In genomic region chr5:165232629-165233028, GRCh38 we compare ENCODE assay signal across 22 cellular contexts.
DNase-seq lines count a peak whose midpoint lies in the region; FAIRE-seq and TF ChIP-seq lines count a peak whose summit lies in the region.
"Had no signal": no experiment of that assay in that cellular context is flagged by ENCODE, and none has a peak within 500 bp of the region (broad histone marks: within the 10 kb centered on the region; RNA-seq: fewer than 3 reads in every experiment).

No MANE protein-coding gene starts in this region.

- TF ChIP-seq RAD21 in H1 (IDR thresholded peaks at IDR 0.05 in 1 of 2, conservative IDR thresholded peaks at IDR 0.05 in 1 of 2; ENCODE audit: low read depth in 2 of 2, low read length in 2 of 2) = no peak

- H3K4me2 ChIP-seq in H9 (ENCODE audit: insufficient read depth, insufficient read length, low read length) = peak overlapping the region; percentile 19
- peak overlapping the region; percentile 34 to 47; a peak in 3 of 4 replicates for H3K4me2 ChIP-seq in H1 (ENCODE audit: insufficient read depth in 1 of 2, low read depth in 2 of 2, low read length in 2 of 2)
- H3K4me2 ChIP-seq in neuronal stem cell (ENCODE audit: insufficient read depth, low read length, poor library complexity, severe bottlenecking) = no peak overlapping the region

- no peak overlapping the region for H2BK12ac ChIP-seq in H9 (ENCODE audit: insufficient read length, low read depth, low read length)
- no peak overlapping the region for H2BK12ac ChIP-seq in H1 (ENCODE audit: low read depth, low read length)
- H2BK12ac ChIP-seq in neuronal stem cell (ENCODE audit: low read length) = no peak overlapping the region

- peak overlapping the region; percentile 54 to 99 (median 98); a peak in 6 of 7 replicates for H3K27ac Mint-ChIP-seq in H9
- H3K27ac Mint-ChIP-seq: CD4-positive, CD25-positive, alpha-beta regulatory T cell had no signal

- H3K36me3 Mint-ChIP-seq in H9 (ENCODE audit: insufficient read depth in 1 of 3, low read depth in 3 of 3) = peaks cover 13 to 26% (median 18%) of the 10 kb centered on the region in 3 experiments
- H3K36me3 Mint-ChIP-seq: CD4-positive, CD25-positive, alpha-beta regulatory T cell had no signal

- H3K14ac ChIP-seq in H9 (ENCODE audit: insufficient read depth, low read length) = no peak overlapping the region
- no peak overlapping the region for H3K14ac ChIP-seq in H1 (ENCODE audit: insufficient read length)
- no peak overlapping the region for H3K14ac ChIP-seq in neuronal stem cell (ENCODE audit: low read length)

- H3K4me3 ChIP-seq in H1 (ENCODE audit: extremely low read depth in 1 of 4, insufficient read depth in 2 of 4, low read depth in 3 of 4, low read length in 4 of 4) (peak overlapping the region in 1 of 4 experiments; percentile 37; a peak in 1 of 8 replicates), iPS DF 6.9 (ENCODE audit: low read length) (no peak overlapping the region), neuronal stem cell (ENCODE audit: low read length in 2 of 2) (no peak overlapping the region), prostate gland (no peak overlapping the region), A673 (ENCODE audit: low read depth, low read length, poor library complexity, severe bottlenecking) (no peak overlapping the region)

- no TSS peak for BruUV-seq in A673 (replicated peaks; lab: Mats Ljungman, UMichigan)

- H4K5ac ChIP-seq in H9 (ENCODE audit: insufficient read length, low read depth, low read length) (no peak overlapping the region), H1 (ENCODE audit: insufficient read length, low read depth, low read length) (peak overlapping the region; percentile 99)

- H3K79me2 ChIP-seq in H9 (ENCODE audit: insufficient read depth, low read length) = no peaks in the 10 kb centered on the region
- no peaks in the 10 kb centered on the region for H3K79me2 ChIP-seq in H1 (ENCODE audit: control insufficient read depth in 1 of 2, insufficient read depth in 2 of 2, low read length in 2 of 2)

- no peak overlapping the region for H3K23ac ChIP-seq in H9 (ENCODE audit: insufficient read length, low read depth, low read length)
- no peak overlapping the region for H3K23ac ChIP-seq in H1 (ENCODE audit: insufficient read length)
- no peak overlapping the region for H3K23ac ChIP-seq in neuronal stem cell (ENCODE audit: low read depth, low read length, poor library complexity)

- H3K9me3 Mint-ChIP-seq in H9 = peaks cover 15 to 29% of the 10 kb centered on the region in 2 experiments

- no peak for TF ChIP-seq POLR2A in H1 (IDR thresholded peaks at IDR 0.05; ENCODE audit: control extremely low read depth in 1 of 2, low read depth in 2 of 2, low read length in 2 of 2)
- no peak for TF ChIP-seq POLR2A in prostate gland (IDR thresholded peaks at IDR 0.05)

- H3K56ac ChIP-seq in H9 (ENCODE audit: insufficient read length, low read depth, low read length) (no peak overlapping the region), H1 (replicated peaks; ENCODE audit: insufficient read length, low read depth, low read length) (no peak overlapping the region)

- POLR2A ChIA-PET in H1 (lab: Charles Lee; ENCODE audit: partially characterized antibody) (no interaction called here), A673 (lab: Charles Lee; ENCODE audit: low non-redundant PET) (no interaction called here)

- CTCF ChIA-PET in H1 (lab: Charles Lee; ENCODE audit: partially characterized antibody) = interaction anchor here (1.1 to 1.3 kb wide), 3 partner anchors 13 to 225 kb away, joined by 3 to 5 read pairs (median 3); no protein-coding TSS in a partner anchor
- CTCF ChIA-PET in A673 (lab: Charles Lee) = no interaction called here

- FAIRE-seq in H1 (lab: Jason Lieb, UNC) = no peak
- FAIRE-seq: HepG2 had no signal

- H3K4me1 Mint-ChIP-seq in H9 = peaks cover 56% of the 10 kb centered on the region in 2 experiments

- H3K27me3 Mint-ChIP-seq in H9 (ENCODE audit: low read depth) = no peaks in the 10 kb centered on the region
- H3K27me3 Mint-ChIP-seq: CD4-positive, CD25-positive, alpha-beta regulatory T cell had no signal

- no peaks in the 10 kb centered on the region for H3K23me2 ChIP-seq in H9 (ENCODE audit: insufficient read length, low read depth, low read length, poor library complexity, severe bottlenecking)
- no peaks in the 10 kb centered on the region for H3K23me2 ChIP-seq in H1 (ENCODE audit: low read depth, low read length)

- H4K91ac ChIP-seq in H9 (ENCODE audit: insufficient read length, low read depth, low read length) (no peak overlapping the region), H1 (replicated peaks; ENCODE audit: insufficient read length, low read length) (no peak overlapping the region), neuronal stem cell (ENCODE audit: low read depth, low read length, poor library complexity) (no peak overlapping the region)

- peaks cover 2% of the 10 kb centered on the region; the same call in 1 of the 2 replicates for H3K4me1 ChIP-seq in H9 (ENCODE audit: insufficient read depth, low read length)
- H3K4me1 ChIP-seq in H1 (replicated peaks in 1 of 4; ENCODE audit: control insufficient read depth in 3 of 4, insufficient read depth in 4 of 4, low read length in 3 of 4) = peaks cover 0 to 18% (median 3%) of the 10 kb centered on the region in 4 experiments; a peak in 2 of 7 replicates
- H3K4me1 ChIP-seq in iPS DF 6.9 (ENCODE audit: control insufficient read depth, insufficient read depth, low read length) = peaks cover 3% of the 10 kb centered on the region; the same call in 1 of the 2 replicates
- H3K4me1 ChIP-seq in neuronal stem cell (ENCODE audit: control insufficient read depth in 2 of 2, insufficient read depth in 1 of 2, low read depth in 1 of 2, low read length in 2 of 2) = peaks cover 0 to 11% of the 10 kb centered on the region in 2 donors
- H3K4me1 ChIP-seq in prostate gland (replicated peaks) = no peaks in the 10 kb centered on the region
- no peaks in the 10 kb centered on the region for H3K4me1 ChIP-seq in A673 (ENCODE audit: insufficient read depth, low read length, poor library complexity, severe bottlenecking)
- H3K4me1 ChIP-seq: BE2C had no signal

- H3K27ac ChIP-seq in H9 (ENCODE audit: insufficient read length, low read depth, low read length) = peak overlapping the region; percentile 93
- peak overlapping the region; percentile 15; the same call in 1 of the 2 replicates for H3K27ac ChIP-seq in H1 (ENCODE audit: low read depth, low read length)
- H3K27ac ChIP-seq in iPS DF 6.9 (ENCODE audit: low read length) = no peak overlapping the region
- no peak overlapping the region for H3K27ac ChIP-seq in neuronal stem cell (replicated peaks; ENCODE audit: low read length)
- no peak overlapping the region for H3K27ac ChIP-seq in prostate gland
- H3K27ac ChIP-seq in A673 (ENCODE audit: low read depth, low read length, poor library complexity, severe bottlenecking) = no peak overlapping the region

- no CpG with 5 or more reads among the region's 4 CpGs for WGBS in H9 (ENCODE audit: extremely low coverage, insufficient read length, low lambda C conversion rate)
- WGBS in H1 (ENCODE audit: extremely low coverage in 1 of 2, insufficient coverage in 1 of 2, insufficient read length in 1 of 2, insufficient replicate concordance in 2 of 2, low coverage in 1 of 2, low lambda C conversion rate in 2 of 2, missing lambda C conversion rate in 1 of 2), 2 experiments = 5% methylated on average over 4 of the region's 4 CpGs; no CpG with 5 or more reads in 1 of the 2 experiments
- WGBS in iPS DF 6.9 (ENCODE audit: insufficient coverage, insufficient read length) = no CpG with 5 or more reads among the region's 4 CpGs
- no CpG with 5 or more reads among the region's 4 CpGs for WGBS in neuronal stem cell (ENCODE audit: extremely low coverage in 2 of 2, insufficient read length in 2 of 2, insufficient replicate concordance in 1 of 2), 2 donors
- WGBS in prostate gland = 36% methylated on average over 4 of the region's 4 CpGs

- H4K20me1 ChIP-seq in H9 (ENCODE audit: control insufficient read depth, insufficient read depth, insufficient read length) (no peaks in the 10 kb centered on the region), H1 (replicated peaks in 1 of 2; ENCODE audit: control insufficient read depth in 1 of 2, insufficient read depth in 2 of 2, low read length in 2 of 2) (no peaks in the 10 kb centered on the region)

- no peak overlapping the region for H3K9ac ChIP-seq in H9 (ENCODE audit: extremely low read depth, insufficient read length, low read length)
- H3K9ac ChIP-seq in H1 (replicated peaks in 1 of 4; ENCODE audit: extremely low read depth in 1 of 4, low read depth in 3 of 4, low read length in 3 of 4) = no peak overlapping the region
- no peak overlapping the region for H3K9ac ChIP-seq in neuronal stem cell (ENCODE audit: low read depth, low read length, poor library complexity)

- intact Hi-C loops in prostate gland (cut with DNase I) = no loop called here
- intact Hi-C loops in A673 (cut with micrococcal nuclease; ENCODE audit: unreplicated experiment) = no loop called here

- no peak overlapping the region for H2AFZ ChIP-seq in H9 (ENCODE audit: low read length)
- H2AFZ ChIP-seq in H1 (ENCODE audit: low read length) = no peak overlapping the region
- H2AFZ ChIP-seq in neuronal stem cell (ENCODE audit: low read length) = peak overlapping the region; percentile 81

- H3K36me3 ChIP-seq in H1 (ENCODE audit: control insufficient read depth in 2 of 4, insufficient read depth in 4 of 4, low read length in 3 of 4) = peaks cover 0 to 11% (median 5%) of the 10 kb centered on the region in 4 experiments; a peak in 2 of 8 replicates
- no peaks in the 10 kb centered on the region for H3K36me3 ChIP-seq in iPS DF 6.9 (ENCODE audit: control insufficient read depth, insufficient read depth, low read length)
- H3K36me3 ChIP-seq in neuronal stem cell (replicated peaks in 1 of 2; ENCODE audit: control insufficient read depth in 2 of 2, insufficient read depth in 2 of 2, low read length in 2 of 2) = no peaks in the 10 kb centered on the region
- no peaks in the 10 kb centered on the region for H3K36me3 ChIP-seq in prostate gland
- H3K36me3 ChIP-seq in A673 (ENCODE audit: insufficient read depth, low read length, poor library complexity, severe bottlenecking) = no peaks in the 10 kb centered on the region
- H3K36me3 ChIP-seq: BE2C had no signal

- H3K4me3 Mint-ChIP-seq in H9 = peak overlapping the region; percentile 1 to 4; a peak in 2 of 5 replicates
- H3K4me3 Mint-ChIP-seq: CD4-positive, CD25-positive, alpha-beta regulatory T cell had no signal

- H3K4ac ChIP-seq in H9 (ENCODE audit: low read depth, low read length) (no peak overlapping the region), H1 (replicated peaks; ENCODE audit: insufficient read length, low read depth, low read length) (no peak overlapping the region), neuronal stem cell (ENCODE audit: low read length) (no peak overlapping the region)

- H2AK5ac ChIP-seq in H9 (ENCODE audit: insufficient read length, low read length) (no peak overlapping the region), H1 (ENCODE audit: low read depth, low read length) (no peak overlapping the region), neuronal stem cell (ENCODE audit: low read depth, low read length) (no peak overlapping the region)

- no peaks in the 10 kb centered on the region for H3K79me1 ChIP-seq in H9 (ENCODE audit: insufficient read depth, low read depth, low read length, poor library complexity, severe bottlenecking)
- H3K79me1 ChIP-seq in H1 (ENCODE audit: low read depth, low read length) = no peaks in the 10 kb centered on the region
- H3K79me1 ChIP-seq in neuronal stem cell (ENCODE audit: low read depth, low read length) = no peaks in the 10 kb centered on the region

- H3K9me3 ChIP-seq in H9 (ENCODE audit: control insufficient read depth, low read depth, low read length) (peaks cover 9% of the 10 kb centered on the region), H1 (ENCODE audit: insufficient read depth in 2 of 2, low read depth in 1 of 2, low read length in 1 of 2) (peaks cover 13 to 17% of the 10 kb centered on the region in 2 experiments; a peak in 3 of 4 replicates), iPS DF 6.9 (ENCODE audit: control insufficient read depth, insufficient read depth, low read length) (no peaks in the 10 kb centered on the region; the same call in 1 of the 2 replicates), neuronal stem cell (replicated peaks in 1 of 2; ENCODE audit: control insufficient read depth in 2 of 2, insufficient read depth in 1 of 2, low read depth in 1 of 2, low read length in 2 of 2) (peaks cover 0 to 5% of the 10 kb centered on the region in 2 donors), prostate gland (no peaks in the 10 kb centered on the region), A673 (ENCODE audit: low read depth, low read length, poor library complexity, severe bottlenecking) (no peaks in the 10 kb centered on the region)
- H3K9me3 ChIP-seq: BE2C had no signal

- H3K27me3 ChIP-seq in H9 (ENCODE audit: insufficient read depth, low read length) (no peaks in the 10 kb centered on the region), H1 (replicated peaks in 1 of 4; ENCODE audit: control insufficient read depth in 3 of 4, extremely low read depth in 1 of 4, insufficient read depth in 3 of 4, low read length in 3 of 4) (no peaks in the 10 kb centered on the region), iPS DF 6.9 (ENCODE audit: control insufficient read depth, insufficient read depth, low read length) (no peaks in the 10 kb centered on the region), neuronal stem cell (ENCODE audit: control insufficient read depth in 3 of 3, insufficient read depth in 3 of 3, low read depth in 1 of 3, low read length in 3 of 3) (no peaks in the 10 kb centered on the region), prostate gland (replicated peaks; ENCODE audit: insufficient read depth) (no peaks in the 10 kb centered on the region), A673 (replicated peaks; ENCODE audit: insufficient read depth, low read depth, low read length, poor library complexity) (peaks cover 7% of the 10 kb centered on the region)
- H3K27me3 ChIP-seq: BE2C had no signal

- H4K8ac ChIP-seq in H9 (replicated peaks; ENCODE audit: insufficient read length, low read depth, low read length) = no peak overlapping the region
- H4K8ac ChIP-seq in H1 (ENCODE audit: extremely low read depth, insufficient read depth, low read length) = no peak overlapping the region
- H4K8ac ChIP-seq in neuronal stem cell (ENCODE audit: low read depth, low read length) = no peak overlapping the region

- no peak overlapping the region for H2BK15ac ChIP-seq in H9 (ENCODE audit: low read depth, low read length)
- no peak overlapping the region for H2BK15ac ChIP-seq in H1 (ENCODE audit: low read length)
- H2BK15ac ChIP-seq in neuronal stem cell (ENCODE audit: low read length) = no peak overlapping the region

- H2BK5ac ChIP-seq in H9 (ENCODE audit: insufficient read length, low read length) (no peak overlapping the region), H1 (ENCODE audit: low read depth, low read length) (peak overlapping the region; percentile 92; the same call in 1 of the 2 replicates), neuronal stem cell (ENCODE audit: low read length) (no peak overlapping the region)

- H3T11ph ChIP-seq in H9 (ENCODE audit: low read length) = no peak overlapping the region

- no peak for TF ChIP-seq EP300 in H1 (IDR thresholded peaks at IDR 0.05; ENCODE audit: borderline replicate concordance in 1 of 2, low read depth in 2 of 2, low read length in 2 of 2)

- H2BK20ac ChIP-seq in H9 (ENCODE audit: low read depth, low read length, poor library complexity, severe bottlenecking) (no peak overlapping the region), H1 (ENCODE audit: low read length) (no peak overlapping the region)

- no peak for TF ChIP-seq CTCF in H9 (conservative IDR thresholded peaks at IDR 0.05)
- TF ChIP-seq CTCF in H1 (IDR thresholded peaks at IDR 0.05; ENCODE audit: control extremely low read depth in 1 of 3, insufficient read depth in 1 of 3, low read depth in 1 of 3, low read length in 3 of 3) = no peak
- TF ChIP-seq CTCF in prostate gland (IDR thresholded peaks at IDR 0.05) = no peak
- TF ChIP-seq CTCF in A673 (conservative IDR thresholded peaks at IDR 0.05; ENCODE audit: low read depth, low read length) = no peak

- H3K18ac ChIP-seq in H9 (ENCODE audit: insufficient read length, low read depth, low read length) (no peak overlapping the region), H1 (ENCODE audit: extremely low read depth, low read length) (no peak overlapping the region), neuronal stem cell (ENCODE audit: low read length) (no peak overlapping the region)

- H2BK120ac ChIP-seq in H9 (ENCODE audit: low read depth, low read length, poor library complexity, severe bottlenecking) (no peak overlapping the region), H1 (replicated peaks; ENCODE audit: low read depth, low read length) (peak overlapping the region; percentile 16), neuronal stem cell (ENCODE audit: low read depth, low read length) (no peak overlapping the region)

- DNase-seq in H9 = no peak
- DNase-seq in H1 (ENCODE audit: low read depth in 1 of 2, low spot score in 2 of 2) = no peak
- DNase-seq in iPS DF 6.9 (ENCODE audit: low read depth, low spot score) = peak; percentile 27
- DNase-seq in neuronal stem cell (ENCODE audit: low spot score) = no peak
- no peak for DNase-seq in prostate gland (ENCODE audit: low spot score)
- DNase-seq in A673 (ENCODE audit: low spot score) = no peak
- DNase-seq in HPDE6-E6E7 (ENCODE audit: extremely low spot score) = no peak
- DNase-seq: BE2C; CD4-positive, CD25-positive, alpha-beta regulatory T cell; COR-L47; DMS153; GDM1; HCEC 1CT; KG1; NCI-H187; NCI-H2107; NCI-H2227 treated with DMSO at 0.1 percent for 48 hours; NCI-H510A treated with DMSO at 0.1 percent for 48 hours; NCI-H774; RPMI8226; SHP77 treated with DMSO at 0.1 percent for 48 hours had no signal

Comparison
In these comparisons a context has a peak if more than half of its experiments do, and no peak if none do; other contexts are left out.
1. H3K27ac ChIP-seq: peak in H9 (single experiment) and H1 (single experiment); none in iPS DF 6.9 (single experiment), neuronal stem cell (single experiment), prostate gland (0 of 2) and A673 (single experiment).